In genomic region chr2:32697156-32697555, GRCh38 we compare ENCODE assay signal across 17 cellular contexts.
A peak's percentile ranks its signal among the peaks of the same experiment; 100 is the strongest.
DNase-seq lines count a peak whose midpoint lies in the region; ATAC-seq and TF ChIP-seq lines count a peak whose summit lies in the region.
"Had no signal": no experiment of that assay in that cellular context is flagged by ENCODE, and none has a peak within 500 bp of the region (broad histone marks: within the 10 kb centered on the region; RNA-seq: fewer than 3 reads in every experiment).

No MANE protein-coding gene starts in this region.

- no peaks in the 10 kb centered on the region for H3K79me2 ChIP-seq in mammary epithelial cell (ENCODE audit: insufficient read depth, low read length)

- H3K27me3 Mint-ChIP-seq in CD4-positive, CD25-positive, alpha-beta regulatory T cell: no peaks in the 10 kb centered on the region
- H3K27me3 Mint-ChIP-seq: activated CD4-positive, alpha-beta T cell treated with anti-CD3 and anti-CD28 coated beads, Interleukin-2, amount 10 ng/mL, durations not matched to agents 24 days and 14 days; stimulated activated naive CD8-positive, alpha-beta T cell treated with anti-CD3 and anti-CD28 coated beads, Interleukin-15, amount 100 ng/mL, for 72 hours had no signal

- H3K79me1 ChIP-seq in mesenchymal stem cell (replicated peaks; ENCODE audit: low read length, poor library complexity, severe bottlenecking): peaks cover 4% of the 10 kb centered on the region

- H2AK5ac ChIP-seq in mesenchymal stem cell (ENCODE audit: low read length, severe bottlenecking): no peak overlapping the region

- peaks cover 9 to 24% (median 10%) of the 10 kb centered on the region in 4 donors for H3K4me1 Mint-ChIP-seq in CD4-positive, CD25-positive, alpha-beta regulatory T cell

- dilution Hi-C loops in mammary epithelial cell (cut with HindIII; ENCODE audit: low sequenced_read_pairs): no loop called here

- no peak overlapping the region for H2BK120ac ChIP-seq in mesenchymal stem cell (ENCODE audit: low read depth, low read length)

- no peak overlapping the region for H2BK12ac ChIP-seq in mesenchymal stem cell (ENCODE audit: low read length in 2 of 2)

- DNase-seq in CD4-positive, CD25-positive, alpha-beta regulatory T cell: no peak
- DNase-seq in M059J (ENCODE audit: low read depth): peak; percentile 57
- peak; percentile 41 for DNase-seq in mammary epithelial cell
- DNase-seq in mesenchymal stem cell: peak; percentile 34
- DNase-seq in activated naive CD4-positive, alpha-beta T cell (lab: John Stamatoyannopoulos, UW): no peak
- no peak for DNase-seq in activated CD8-positive, alpha-beta memory T cell treated with anti-CD3 and anti-CD28 coated beads for 24 hours
- no peak for DNase-seq in colonic mucosa
- DNase-seq: activated CD4-positive, alpha-beta T cell treated with anti-CD3 and anti-CD28 coated beads, Interleukin-2, amount 10 ng/mL, durations not matched to agents 24 days and 14 days; Caco-2; central memory CD4-positive, alpha-beta T cell; KG1; NCI-H1694; NCI-H69; spleen; stimulated activated naive CD8-positive, alpha-beta T cell treated with anti-CD3 and anti-CD28 coated beads, Interleukin-15, amount 100 ng/mL, for 72 hours had no signal

- peaks cover 3% of the 10 kb centered on the region for H3K36me3 ChIP-seq in CD4-positive, CD25-positive, alpha-beta regulatory T cell (ENCODE audit: control insufficient read depth, insufficient read depth, low read length)
- H3K36me3 ChIP-seq in mammary epithelial cell (ENCODE audit: insufficient read depth, low read length) (no peaks in the 10 kb centered on the region), mesenchymal stem cell (ENCODE audit: control insufficient read depth in 1 of 2, insufficient read depth in 2 of 2, low read depth in 1 of 2, low read length in 2 of 2) (peaks cover 0 to 4% of the 10 kb centered on the region in 2 experiments), colonic mucosa (no peaks in the 10 kb centered on the region)
- H3K36me3 ChIP-seq: neutrophil had no signal

- H2AFZ ChIP-seq in mammary epithelial cell (ENCODE audit: low read depth, low read length): no peak overlapping the region
- H2AFZ ChIP-seq in mesenchymal stem cell (ENCODE audit: low read depth, low read length): no peak overlapping the region

- no peak for ATAC-seq in CD4-positive, CD25-positive, alpha-beta regulatory T cell (ENCODE audit: low read depth in 2 of 2)
- ATAC-seq in HG03280 (IDR thresholded peaks at IDR 0.05; ENCODE audit: unreplicated experiment): no peak
- ATAC-seq: stimulated activated naive CD8-positive, alpha-beta T cell treated with anti-CD3 and anti-CD28 coated beads, Interleukin-15, amount 100 ng/mL, for 72 hours had no signal

- H3K9me3 ChIP-seq in CD4-positive, CD25-positive, alpha-beta regulatory T cell (ENCODE audit: control insufficient read depth in 2 of 2, low read length in 2 of 2): no peaks in the 10 kb centered on the region
- no peaks in the 10 kb centered on the region for H3K9me3 ChIP-seq in mammary epithelial cell (replicated peaks; ENCODE audit: insufficient read depth, low read length)
- no peaks in the 10 kb centered on the region for H3K9me3 ChIP-seq in mesenchymal stem cell (ENCODE audit: control insufficient read depth, low read length)
- H3K9me3 ChIP-seq in colonic mucosa: no peaks in the 10 kb centered on the region
- H3K9me3 ChIP-seq: Caco-2, neutrophil, spleen had no signal

- TF ChIP-seq CTCF in mammary epithelial cell (conservative IDR thresholded peaks at IDR 0.05 in 1 of 2, IDR thresholded peaks at IDR 0.05 in 1 of 2; ENCODE audit: extremely low read depth in 1 of 2, insufficient read depth in 1 of 2, low read depth in 1 of 2, low read length in 2 of 2) (no peak), colonic mucosa (IDR thresholded peaks at IDR 0.05) (no peak)

- H4K8ac ChIP-seq in mesenchymal stem cell (ENCODE audit: low read length): no peak overlapping the region

- CTCF ChIA-PET in mammary epithelial cell (lab: Charles Lee; ENCODE audit: low non-redundant PET): no interaction called here

- H3K27ac Mint-ChIP-seq in CD4-positive, CD25-positive, alpha-beta regulatory T cell: peak overlapping the region in 2 of 3 donors; percentile 26 to 43
- H3K27ac Mint-ChIP-seq: activated CD4-positive, alpha-beta T cell treated with anti-CD3 and anti-CD28 coated beads, Interleukin-2, amount 10 ng/mL, durations not matched to agents 24 days and 14 days; stimulated activated naive CD8-positive, alpha-beta T cell treated with anti-CD3 and anti-CD28 coated beads, Interleukin-15, amount 100 ng/mL, for 72 hours had no signal

- no peak overlapping the region for H2BK15ac ChIP-seq in mesenchymal stem cell (ENCODE audit: low read depth, poor library complexity, severe bottlenecking)

- H3K18ac ChIP-seq in mesenchymal stem cell (ENCODE audit: low read depth in 1 of 2, low read length in 2 of 2): no peak overlapping the region

- H3K9ac ChIP-seq in mammary epithelial cell (ENCODE audit: insufficient read depth, low read length) (no peak overlapping the region), mesenchymal stem cell (ENCODE audit: low read length) (no peak overlapping the region), colonic mucosa (ENCODE audit: low read depth in 2 of 2, low read length in 2 of 2) (no peak overlapping the region)

- H3K27ac ChIP-seq in CD4-positive, CD25-positive, alpha-beta regulatory T cell (ENCODE audit: insufficient read depth, low read length, poor library complexity, severe bottlenecking): no peak overlapping the region
- no peak overlapping the region for H3K27ac ChIP-seq in mammary epithelial cell (ENCODE audit: insufficient read depth, low read depth, low read length)
- H3K27ac ChIP-seq in mesenchymal stem cell (ENCODE audit: low read length, poor library complexity, severe bottlenecking): no peak overlapping the region
- no peak overlapping the region for H3K27ac ChIP-seq in colonic mucosa
- H3K27ac ChIP-seq: neutrophil, spleen had no signal

- H2BK5ac ChIP-seq in mesenchymal stem cell (ENCODE audit: low read depth, low read length, poor library complexity, severe bottlenecking): no peak overlapping the region

- H3K4me3 ChIP-seq in CD4-positive, CD25-positive, alpha-beta regulatory T cell (ENCODE audit: low read depth, low read length): no peak overlapping the region
- H3K4me3 ChIP-seq in mammary epithelial cell (replicated peaks in 1 of 3; ENCODE audit: insufficient read depth in 1 of 3, low read depth in 2 of 3, low read length in 3 of 3): no peak overlapping the region
- H3K4me3 ChIP-seq in mesenchymal stem cell (ENCODE audit: insufficient read depth in 1 of 2, low read depth in 1 of 2, low read length in 2 of 2): no peak overlapping the region
- no peak overlapping the region for H3K4me3 ChIP-seq in colonic mucosa
- H3K4me3 ChIP-seq: spleen had no signal

- H3K27me3 ChIP-seq in CD4-positive, CD25-positive, alpha-beta regulatory T cell (ENCODE audit: control insufficient read depth, insufficient read depth, low read length): no peaks in the 10 kb centered on the region
- H3K27me3 ChIP-seq in mammary epithelial cell (ENCODE audit: insufficient read depth, low read length) (no peaks in the 10 kb centered on the region), mesenchymal stem cell (ENCODE audit: control insufficient read depth in 1 of 2, insufficient read depth in 1 of 2, low read length in 2 of 2) (no peaks in the 10 kb centered on the region), colonic mucosa (no peaks in the 10 kb centered on the region)
- H3K27me3 ChIP-seq: neutrophil, spleen had no signal

- BruUV-seq in mammary epithelial cell (replicated peaks; lab: Mats Ljungman, UMichigan): no TSS peak

- H4K20me1 ChIP-seq in mammary epithelial cell (ENCODE audit: insufficient read depth, low read length): no peaks in the 10 kb centered on the region

- no peak overlapping the region for H4K91ac ChIP-seq in mesenchymal stem cell (ENCODE audit: low read length)

- no peak overlapping the region for H3K4me3 Mint-ChIP-seq in CD4-positive, CD25-positive, alpha-beta regulatory T cell
- H3K4me3 Mint-ChIP-seq: activated CD4-positive, alpha-beta T cell treated with anti-CD3 and anti-CD28 coated beads, Interleukin-2, amount 10 ng/mL, durations not matched to agents 24 days and 14 days; stimulated activated naive CD8-positive, alpha-beta T cell treated with anti-CD3 and anti-CD28 coated beads, Interleukin-15, amount 100 ng/mL, for 72 hours had no signal

- no peak overlapping the region for H3K23ac ChIP-seq in mesenchymal stem cell (ENCODE audit: low read length in 2 of 2)

- in situ Hi-C loops in mammary epithelial cell (cut with MboI; ENCODE audit: low sequenced_read_pairs in 2 of 2): no loop called here

- H3K4ac ChIP-seq in mesenchymal stem cell (ENCODE audit: low read depth in 1 of 2, low read length in 2 of 2): no peak overlapping the region

- intact Hi-C loops in mammary epithelial cell (cut with micrococcal nuclease): no loop called here
- intact Hi-C loops in colonic mucosa (cut with DNase I): no loop called here

- H3K14ac ChIP-seq in mesenchymal stem cell (ENCODE audit: low read length in 2 of 2): no peak overlapping the region

- no peak overlapping the region for H3K4me2 ChIP-seq in mammary epithelial cell (ENCODE audit: insufficient read depth, low read depth, low read length)
- H3K4me2 ChIP-seq in mesenchymal stem cell (ENCODE audit: low read length, poor library complexity, severe bottlenecking): no peak overlapping the region

- H3K9me3 Mint-ChIP-seq in CD4-positive, CD25-positive, alpha-beta regulatory T cell: no peaks in the 10 kb centered on the region
- H3K9me3 Mint-ChIP-seq: activated CD4-positive, alpha-beta T cell treated with anti-CD3 and anti-CD28 coated beads, Interleukin-2, amount 10 ng/mL, durations not matched to agents 24 days and 14 days; stimulated activated naive CD8-positive, alpha-beta T cell treated with anti-CD3 and anti-CD28 coated beads, Interleukin-15, amount 100 ng/mL, for 72 hours had no signal

- no peaks in the 10 kb centered on the region for H3K4me1 ChIP-seq in CD4-positive, CD25-positive, alpha-beta regulatory T cell (ENCODE audit: control insufficient read depth, insufficient read depth, low read length, poor library complexity, severe bottlenecking)
- H3K4me1 ChIP-seq in mammary epithelial cell (ENCODE audit: insufficient read depth, low read length) (no peaks in the 10 kb centered on the region), mesenchymal stem cell (ENCODE audit: control insufficient read depth, insufficient read depth, low read depth, low read length) (peaks cover 3% of the 10 kb centered on the region), colonic mucosa (no peaks in the 10 kb centered on the region)
- H3K4me1 ChIP-seq: Caco-2 had no signal

- H3K36me3 Mint-ChIP-seq in CD4-positive, CD25-positive, alpha-beta regulatory T cell: peaks cover 17% of the 10 kb centered on the region

Comparison
In these comparisons a context has a peak if more than half of its experiments do, and no peak if none do; other contexts are left out.
1. DNase-seq: peak in M059J (single experiment), mammary epithelial cell (single experiment) and mesenchymal stem cell (single experiment); none in CD4-positive, CD25-positive, alpha-beta regulatory T cell (0 of 3), activated naive CD4-positive, alpha-beta T cell (0 of 4), activated CD8-positive, alpha-beta memory T cell treated with anti-CD3 and anti-CD28 coated beads for 24 hours (single experiment) and colonic mucosa (single experiment).